In the genomic region with DNA sequence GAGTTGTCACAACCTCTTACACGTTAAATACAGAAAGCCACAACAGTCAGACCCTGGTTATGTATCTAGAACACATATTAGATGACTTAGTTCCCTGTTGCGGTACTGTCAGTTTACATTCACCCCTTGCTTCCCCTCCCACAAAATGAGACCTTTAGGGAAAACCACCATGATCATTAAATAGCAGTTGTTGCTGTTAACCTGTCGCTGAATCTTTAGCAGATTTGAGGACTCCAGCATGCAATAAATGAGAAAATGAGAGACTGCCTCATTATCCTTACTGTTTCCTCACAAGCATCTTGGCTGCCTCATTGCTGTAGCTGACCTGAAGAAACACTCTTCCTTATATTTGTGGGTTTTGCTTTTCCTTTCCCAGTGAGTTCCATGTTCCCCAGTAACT, we compare ENCODE assay signal across 41 cellular contexts.
"Had no signal": no experiment of that assay in that cellular context is flagged by ENCODE, and none has a peak within 500 bp of the region (broad histone marks: within the 10 kb centered on the region; RNA-seq: fewer than 3 reads in every experiment).

No MANE protein-coding gene starts in this region.

- H3K27me3 Mint-ChIP-seq: activated naive CD4-positive, alpha-beta T cell treated with anti-CD3 and anti-CD28 coated beads, Interleukin-2, amount 10 ng/mL, durations not matched to agents 7 days and 5 days; activated naive CD4-positive, alpha-beta T cell treated with anti-CD3 and anti-CD28 coated beads, Interleukin-2, amount 50 U/mL, for 24 hours; activated naive CD8-positive, alpha-beta T cell; activated T-cell treated with anti-CD3 and anti-CD28 coated beads, Interleukin-2, amount 50 U/mL, for 24 hours had no signal

- H3K36me3 ChIP-seq: adrenal gland, ascending aorta, brain microvascular endothelial cell, breast epithelium, cardiac muscle cell had no signal

- H3K27me3 ChIP-seq: adrenal gland, body of pancreas, brain microvascular endothelial cell, breast epithelium had no signal

- DNase-seq: activated effector memory CD4-positive, alpha-beta T cell treated with anti-CD3 and anti-CD28 coated beads, Interleukin-2, amount 50 U/mL, for 16 hours; activated effector memory CD4-positive, alpha-beta T cell treated with Interleukin-2 at 50 U/mL for 16 hours; activated gamma-delta T cell; activated gamma-delta T cell treated with Interleukin-2 at 50 U/mL for 16 hours; activated naive CD4-positive, alpha-beta T cell; activated naive CD4-positive, alpha-beta T cell treated with anti-CD3 and anti-CD28 coated beads for 36 hours; activated naive CD4-positive, alpha-beta T cell treated with anti-CD3 and anti-CD28 coated beads, Interleukin-2, amount 10 ng/mL, durations not matched to agents 7 days and 5 days; activated naive CD4-positive, alpha-beta T cell treated with anti-CD3 and anti-CD28 coated beads, Interleukin-2, amount 50 U/mL, for 16 hours; activated naive CD4-positive, alpha-beta T cell treated with Interleukin-2 at 50 U/mL for 16 hours; activated naive CD8-positive, alpha-beta T cell treated with anti-CD3 and anti-CD28 coated beads for 36 hours; activated naive CD8-positive, alpha-beta T cell treated with anti-CD3 and anti-CD28 coated beads, Interleukin-2, amount 10 ng/mL, durations not matched to agents 7 days and 5 days; activated naive CD8-positive, alpha-beta T cell treated with anti-CD3 and anti-CD28 coated beads, Interleukin-2, amount 50 U/mL, for 24 hours; activated T-cell treated with anti-CD3 and anti-CD28 coated beads for 4 hours; activated T-cell treated with anti-CD3 and anti-CD28 coated beads, Interleukin-2, amount 50 U/mL, for 1 hour; activated T-cell treated with anti-CD3 and anti-CD28 coated beads, Interleukin-2, amount 50 U/mL, for 24 hours; activated T-cell treated with anti-CD3 and anti-CD28 coated beads, Interleukin-2, amount 50 U/mL, for 4 hours; activated T-cell treated with anti-CD3 and anti-CD28 coated beads, Interleukin-2, amount 50 U/mL, for 48 hours; activated T-cell treated with anti-CD3 and anti-CD28 coated beads, Interleukin-2, amount 50 U/mL, for 72 hours; adrenal gland; amniotic stem cell; amygdala; anterior cingulate cortex; aorta; body of pancreas; brain microvascular endothelial cell; caudate nucleus; central memory CD4-positive, alpha-beta T cell; cerebellar nuclear complex had no signal

- H3K27ac ChIP-seq: adrenal gland, ascending aorta, body of pancreas, brain microvascular endothelial cell, breast epithelium, cardiac muscle cell had no signal

- H3K36me3 Mint-ChIP-seq: activated naive CD4-positive, alpha-beta T cell treated with anti-CD3 and anti-CD28 coated beads, Interleukin-2, amount 10 ng/mL, durations not matched to agents 7 days and 5 days; activated naive CD4-positive, alpha-beta T cell treated with anti-CD3 and anti-CD28 coated beads, Interleukin-2, amount 50 U/mL, for 24 hours; activated naive CD8-positive, alpha-beta T cell; activated naive CD8-positive, alpha-beta T cell treated with anti-CD3 and anti-CD28 coated beads, Interleukin-2, amount 10 ng/mL, durations not matched to agents 7 days and 5 days; brain had no signal

- H3K4me1 Mint-ChIP-seq: activated naive CD4-positive, alpha-beta T cell treated with anti-CD3 and anti-CD28 coated beads, Interleukin-2, amount 10 ng/mL, durations not matched to agents 7 days and 5 days; activated naive CD4-positive, alpha-beta T cell treated with anti-CD3 and anti-CD28 coated beads, Interleukin-2, amount 50 U/mL, for 24 hours; activated naive CD8-positive, alpha-beta T cell treated with anti-CD3 and anti-CD28 coated beads for 36 hours; activated naive CD8-positive, alpha-beta T cell treated with anti-CD3 and anti-CD28 coated beads, Interleukin-2, amount 10 ng/mL, durations not matched to agents 7 days and 5 days; activated naive CD8-positive, alpha-beta T cell treated with anti-CD3 and anti-CD28 coated beads, Interleukin-2, amount 50 U/mL, for 24 hours; activated T-helper 17 cell treated with anti-CD3 and anti-CD28 coated beads, Interleukin-2, amount 50 U/mL, for 72 hours; brain; central memory CD8-positive, alpha-beta T cell had no signal

- ATAC-seq: activated naive CD4-positive, alpha-beta T cell treated with anti-CD3 and anti-CD28 coated beads, Interleukin-2, amount 50 U/mL, for 72 hours; activated naive CD8-positive, alpha-beta T cell treated with anti-CD3 and anti-CD28 coated beads, Interleukin-2, amount 50 U/mL, for 24 hours; activated T-cell treated with anti-CD3 and anti-CD28 coated beads, Interleukin-2, amount 50 U/mL, for 4 hours; activated T-cell treated with anti-CD3 and anti-CD28 coated beads, Interleukin-2, amount 50 U/mL, for 72 hours; activated T-helper 17 cell treated with anti-CD3 and anti-CD28 coated beads, Interleukin-2, amount 50 U/mL, for 72 hours; body of pancreas had no signal

- H3K9me3 ChIP-seq: adrenal gland, ascending aorta, body of pancreas, breast epithelium had no signal

- H3K9me3 Mint-ChIP-seq: activated naive CD4-positive, alpha-beta T cell treated with anti-CD3 and anti-CD28 coated beads, Interleukin-2, amount 50 U/mL, for 24 hours; activated T-helper 2 cell treated with anti-CD3 and anti-CD28 coated beads, Interferon-gamma antibody, Interleukin-2, Interleukin-4, amounts not matched to agents 10 μg/mL and 5 μg/mL and 100 μg/mL, durations not matched to agents 14 hours and 24 hours and 36 hours had no signal

- H3K27ac Mint-ChIP-seq: activated naive CD4-positive, alpha-beta T cell treated with anti-CD3 and anti-CD28 coated beads for 36 hours; activated naive CD4-positive, alpha-beta T cell treated with anti-CD3 and anti-CD28 coated beads, Interleukin-2, amount 10 ng/mL, durations not matched to agents 7 days and 5 days; activated naive CD4-positive, alpha-beta T cell treated with anti-CD3 and anti-CD28 coated beads, Interleukin-2, amount 50 U/mL, for 24 hours; activated naive CD4-positive, alpha-beta T cell treated with anti-CD3 and anti-CD28 coated beads, Interleukin-2, amount 50 U/mL, for 72 hours; activated naive CD8-positive, alpha-beta T cell; activated naive CD8-positive, alpha-beta T cell treated with anti-CD3 and anti-CD28 coated beads for 36 hours; activated naive CD8-positive, alpha-beta T cell treated with anti-CD3 and anti-CD28 coated beads, Interleukin-2, amount 10 ng/mL, durations not matched to agents 7 days and 5 days; activated naive CD8-positive, alpha-beta T cell treated with anti-CD3 and anti-CD28 coated beads, Interleukin-2, amount 50 U/mL, for 24 hours; activated T-cell treated with anti-CD3 and anti-CD28 coated beads, Interleukin-2, amount 50 U/mL, for 24 hours; activated T-cell treated with anti-CD3 and anti-CD28 coated beads, Interleukin-2, amount 50 U/mL, for 72 hours; activated T-helper 1 cell treated with anti-CD3 and anti-CD28 coated beads, Interleukin-12 subunit alpha, Interleukin-12 subunit beta, Interleukin-2, Interleukin-4 antibody, amounts not matched to agents 30 ng/mL and 10 ng/mL and 1 ng/mL, durations not matched to agents 14 hours and 24 hours and 36 hours; activated T-helper 17 cell treated with anti-CD3 and anti-CD28 coated beads, Interleukin-2, amount 50 U/mL, for 72 hours; activated T-helper 2 cell treated with anti-CD3 and anti-CD28 coated beads, Interferon-gamma antibody, Interleukin-2, Interleukin-4, amounts not matched to agents 10 μg/mL and 5 μg/mL and 100 μg/mL, durations not matched to agents 14 hours and 24 hours and 36 hours; brain had no signal

- H3K4me3 Mint-ChIP-seq: activated naive CD4-positive, alpha-beta T cell treated with anti-CD3 and anti-CD28 coated beads for 36 hours; activated naive CD4-positive, alpha-beta T cell treated with anti-CD3 and anti-CD28 coated beads, Interleukin-2, amount 10 ng/mL, durations not matched to agents 7 days and 5 days; activated naive CD4-positive, alpha-beta T cell treated with anti-CD3 and anti-CD28 coated beads, Interleukin-2, amount 50 U/mL, for 24 hours; activated naive CD8-positive, alpha-beta T cell; activated naive CD8-positive, alpha-beta T cell treated with anti-CD3 and anti-CD28 coated beads for 36 hours; activated naive CD8-positive, alpha-beta T cell treated with anti-CD3 and anti-CD28 coated beads, Interleukin-2, amount 10 ng/mL, durations not matched to agents 7 days and 5 days; activated naive CD8-positive, alpha-beta T cell treated with anti-CD3 and anti-CD28 coated beads, Interleukin-2, amount 50 U/mL, for 24 hours; activated T-cell treated with anti-CD3 and anti-CD28 coated beads, Interleukin-2, amount 50 U/mL, for 24 hours; activated T-cell treated with anti-CD3 and anti-CD28 coated beads, Interleukin-2, amount 50 U/mL, for 4 hours; activated T-cell treated with anti-CD3 and anti-CD28 coated beads, Interleukin-2, amount 50 U/mL, for 72 hours; activated T-helper 1 cell treated with anti-CD3 and anti-CD28 coated beads, Interleukin-12 subunit alpha, Interleukin-12 subunit beta, Interleukin-2, Interleukin-4 antibody, amounts not matched to agents 30 ng/mL and 10 ng/mL and 1 ng/mL, durations not matched to agents 14 hours and 24 hours and 36 hours; activated T-helper 17 cell treated with anti-CD3 and anti-CD28 coated beads, Interleukin-2, amount 50 U/mL, for 72 hours; brain; central memory CD8-positive, alpha-beta T cell had no signal

- H3K4me1 ChIP-seq: adrenal gland, ascending aorta, body of pancreas, breast epithelium had no signal

- FAIRE-seq: astrocyte, bronchial epithelial cell had no signal

- H3K4me3 ChIP-seq: adrenal gland, ascending aorta, body of pancreas, breast epithelium, cardiac muscle cell had no signal
